In genomic region chr4:175070444-175070843, GRCh38 we compare ENCODE assay signal across 21 cellular contexts.
"Had no signal": no experiment of that assay in that cellular context is flagged by ENCODE, and none has a peak within 500 bp of the region (broad histone marks: within the 10 kb centered on the region; RNA-seq: fewer than 3 reads in every experiment).

No MANE protein-coding gene starts in this region.

- H3K36me3 Mint-ChIP-seq: natural killer cell treated with Interleukin-12 subunit alpha and Interleukin-12 subunit beta and Interleukin-15 and Interleukin-18, amount 100 ng/mL, for 72 hours; neural progenitor cell had no signal

- H2AFZ ChIP-seq: neural progenitor cell had no signal

- H3K4me3 ChIP-seq: heart right ventricle, neural progenitor cell, pancreas, stomach, thoracic aorta, transverse colon had no signal

- H3K4me1 ChIP-seq: heart right ventricle, neural progenitor cell, pancreas, stomach, transverse colon had no signal

- H3K36me3 ChIP-seq: heart right ventricle, neural progenitor cell, pancreas, stomach, thoracic aorta, transverse colon had no signal

- H3K9me3 Mint-ChIP-seq: neural progenitor cell had no signal

- H3K4me2 ChIP-seq: neural progenitor cell had no signal

- H3K27ac Mint-ChIP-seq: natural killer cell treated with Interleukin-12 subunit alpha and Interleukin-12 subunit beta and Interleukin-15 and Interleukin-18, amount 100 ng/mL, for 72 hours; neural progenitor cell; progenitor cell of endocrine pancreas had no signal

- H3K4me3 Mint-ChIP-seq: natural killer cell treated with Interleukin-12 subunit alpha and Interleukin-12 subunit beta and Interleukin-15 and Interleukin-18, amount 100 ng/mL, for 72 hours; neural progenitor cell had no signal

- H3K27me3 ChIP-seq: heart right ventricle, neural progenitor cell, pancreas, stomach, transverse colon had no signal

- H3K9ac ChIP-seq: neural progenitor cell had no signal

- ATAC-seq: esophagus mucosa; heart right ventricle; left lobe of liver; natural killer cell treated with Interleukin-12 subunit alpha and Interleukin-12 subunit beta and Interleukin-15 and Interleukin-18, amount 100 ng/mL, for 72 hours; pancreas; right cardiac atrium had no signal

- H3K27ac ChIP-seq: neural progenitor cell, pancreas, stomach, thoracic aorta, transverse colon had no signal

- H3K27me3 Mint-ChIP-seq: natural killer cell treated with Interleukin-12 subunit alpha and Interleukin-12 subunit beta and Interleukin-15 and Interleukin-18, amount 100 ng/mL, for 72 hours; progenitor cell of endocrine pancreas had no signal

- H3K9me3 ChIP-seq: pancreas, stomach, thoracic aorta had no signal

- DNase-seq: cortex of kidney; effector memory CD4-positive, alpha-beta T cell; heart right ventricle; islet precursor cell; mammary epithelial cell; midbrain; nucleus accumbens; pancreas; right cardiac atrium; small intestine; stimulated activated CD4-positive, alpha-beta T cell treated with anti-CD3 and anti-CD28 coated beads, Interleukin-12 subunit alpha, Interleukin-12 subunit beta, amount 100 ng/mL, for 4 hours; stimulated activated naive CD4-positive, alpha-beta T cell; stomach; substantia nigra; transverse colon had no signal
